9 cellular contexts compared by ENCODE assay signal in genomic region chr11:64094463-64095223, GRCh38. TPM values are rescaled to one million over a fixed set of nuclear protein-coding genes. Genes with fewer than 3 reads are reported as not detected.
DNase-seq lines count a peak whose midpoint lies in the region; FAIRE-seq lines count a peak whose summit lies in the region.
"Had no signal": no experiment of that assay in that cellular context is flagged by ENCODE, and none has a peak within 500 bp of the region (broad histone marks: within the 10 kb centered on the region; RNA-seq: fewer than 3 reads in every experiment).

No MANE protein-coding gene starts in this region.

- H3K36me3 ChIP-seq in small intestine (ENCODE audit: control insufficient read depth in 2 of 2, insufficient read depth in 2 of 2, low read length in 2 of 2) = no peaks in the 10 kb centered on the region
- H3K36me3 ChIP-seq: heart left ventricle had no signal

- H3K27ac ChIP-seq in angular gyrus (ENCODE audit: low read depth, low read length) (peak overlapping the region; percentile 63), small intestine (ENCODE audit: low read depth in 1 of 2, low read length in 1 of 2) (no peak overlapping the region)

- H3K27me3 ChIP-seq in small intestine (ENCODE audit: control insufficient read depth in 2 of 2, insufficient read depth in 2 of 2, low read length in 2 of 2) = peaks cover 0 to 3% of the 10 kb centered on the region in 2 donors
- H3K27me3 ChIP-seq: heart left ventricle had no signal

- in situ Hi-C loops in ACHN (cut with HindIII; ENCODE audit: low pct_ligation_motif_present, low pct_unique_long_range_greater_than_20kb, low sequenced_read_pairs) = no loop called here

- no peak overlapping the region for H3K4me3 ChIP-seq in small intestine (ENCODE audit: low read depth in 1 of 2, low read length in 2 of 2)
- H3K4me3 ChIP-seq: heart left ventricle had no signal

- no peak for FAIRE-seq in small intestine (lab: Jason Lieb, UNC)

- no peaks in the 10 kb centered on the region for H3K4me1 ChIP-seq in small intestine (ENCODE audit: control insufficient read depth in 2 of 2, insufficient read depth in 1 of 2, low read depth in 1 of 2, low read length in 1 of 2)

- WGBS in small intestine, 3 donors = 70 to 88% (median 82%) methylated on average over 19 of the region's 19 CpGs

- no peaks in the 10 kb centered on the region for H3K9me3 ChIP-seq in small intestine (ENCODE audit: control insufficient read depth, low read depth)
- H3K9me3 ChIP-seq: heart left ventricle had no signal

- peak; percentile 89 for DNase-seq in ACHN
- peak; percentile 42 for DNase-seq in HS-5 (ENCODE audit: low read depth)
- peak; percentile 91 for DNase-seq in kidney tubule cell (ENCODE audit: low spot score)
- DNase-seq in activated T-cell treated with anti-CD3 and anti-CD28 coated beads, Interleukin-2, amount 50 U/mL, for 1 hour = no peak
- no peak for DNase-seq in NCI-H2029 (lab: John Stamatoyannopoulos, UW)
- DNase-seq in small intestine = no peak
- no peak for DNase-seq in cortex of kidney (lab: John Stamatoyannopoulos, UW)
- DNase-seq: heart left ventricle had no signal

RNA-seq across cellular contexts. Expression of gene FLRT1, which starts 58.9 kb away (rescaled TPM):
- under 1 TPM in 1 of 3 donors, not detected in 2; 0.43 TPM for polyA plus RNA-seq in small intestine

Comparison
In these comparisons a context has a peak if more than half of its experiments do, and no peak if none do; other contexts are left out.
1. DNase-seq: peak in ACHN (single experiment), HS-5 (single experiment) and kidney tubule cell (single experiment); none in activated T-cell treated with anti-CD3 and anti-CD28 coated beads, Interleukin-2, amount 50 U/mL, for 1 hour (single experiment), NCI-H2029 (single experiment), small intestine (single experiment) and cortex of kidney (single experiment).